Comparison of ENCODE assay signal across 8 cellular contexts in genomic region chrX:18390941-18391538, GRCh38. TPM values are rescaled to one million over a fixed set of nuclear protein-coding genes. Genes with fewer than 3 reads are reported as not detected.
DNase-seq lines count a peak whose midpoint lies in the region; ATAC-seq and TF ChIP-seq lines count a peak whose summit lies in the region.

No MANE protein-coding gene starts in this region.

- no peaks in the 10 kb centered on the region for H3K36me3 Mint-ChIP-seq in CD8-positive, alpha-beta T cell

- peaks cover 2% of the 10 kb centered on the region for H3K4me1 Mint-ChIP-seq in CD8-positive, alpha-beta T cell (ENCODE audit: low read depth)

- peak; percentile 16 to 80 (median 55) for DNase-seq in CD8-positive, alpha-beta T cell
- peak; percentile 72 for DNase-seq in HT-29 (ENCODE audit: low spot score)
- DNase-seq in Peyer's patch: peak; percentile 55 to 89 (median 80)
- DNase-seq in activated T-helper 1 cell treated with Interleukin-2 at 50 U/mL for 16 hours (ENCODE audit: low read depth): peak; percentile 39
- DNase-seq in fibroblast of the aortic adventitia (ENCODE audit: low read depth): peak; percentile 79
- DNase-seq in omental fat pad (ENCODE audit: low spot score): peak; percentile 97
- DNase-seq in tibial artery: peak; percentile 59 to 65

- no peak overlapping the region for H3K27ac ChIP-seq in CD8-positive, alpha-beta T cell (ENCODE audit: low read depth, low read length)
- H3K27ac ChIP-seq in Peyer's patch (no peak overlapping the region), tibial artery (no peak overlapping the region)

- ATAC-seq in CD8-positive, alpha-beta T cell: peak; percentile 42
- ATAC-seq in omental fat pad (ENCODE audit: low FRiP score) (no peak), HG03159 (IDR thresholded peaks at IDR 0.05; ENCODE audit: unreplicated experiment) (no peak)

- no peaks in the 10 kb centered on the region for H3K27me3 ChIP-seq in CD8-positive, alpha-beta T cell (ENCODE audit: insufficient read depth, low read length)
- no peaks in the 10 kb centered on the region for H3K27me3 ChIP-seq in Peyer's patch
- H3K27me3 ChIP-seq in tibial artery: no peaks in the 10 kb centered on the region

- no peaks in the 10 kb centered on the region for H3K9me3 Mint-ChIP-seq in CD8-positive, alpha-beta T cell

- H3K4me3 Mint-ChIP-seq in CD8-positive, alpha-beta T cell: no peak overlapping the region

- H3K27me3 Mint-ChIP-seq in CD8-positive, alpha-beta T cell (ENCODE audit: low read depth): no peaks in the 10 kb centered on the region

- TF ChIP-seq POLR2A in Peyer's patch (IDR thresholded peaks at IDR 0.05): no peak

- H3K4me3 ChIP-seq in CD8-positive, alpha-beta T cell (ENCODE audit: low read depth, low read length): no peak overlapping the region
- H3K4me3 ChIP-seq in Peyer's patch (no peak overlapping the region), fibroblast of the aortic adventitia (ENCODE audit: low read depth, low read length) (no peak overlapping the region), tibial artery (no peak overlapping the region)

- CTCF ChIA-PET in CD8-positive, alpha-beta T cell (lab: Charles Lee): interaction anchor here (1.8 to 1.9 kb wide), 2 partner anchors 942 to 943 kb away, joined by 10 read pairs; no protein-coding TSS in a partner anchor

- H3K27ac Mint-ChIP-seq in CD8-positive, alpha-beta T cell: no peak overlapping the region

- intact Hi-C loops in CD8-positive, alpha-beta T cell (cut with DNase I, micrococcal nuclease): loop anchor here (1.0 to 10.0 kb wide), 7 partner anchors 34 to 1149 kb away; partner anchors contain the start of gene CDKL5 (in 1 of the 2)
- intact Hi-C loops in tibial artery (cut with DNase I; ENCODE audit: low total_unique reads): no loop called here

- no peaks in the 10 kb centered on the region for H3K4me1 ChIP-seq in CD8-positive, alpha-beta T cell (ENCODE audit: insufficient read depth, low read length)
- no peaks in the 10 kb centered on the region for H3K4me1 ChIP-seq in Peyer's patch
- H3K4me1 ChIP-seq in tibial artery: no peaks in the 10 kb centered on the region

- peak; percentile 64 for TF ChIP-seq CTCF in CD8-positive, alpha-beta T cell (IDR thresholded peaks at IDR 0.05)
- TF ChIP-seq CTCF in Peyer's patch (IDR thresholded peaks at IDR 0.05) (peak; percentile 59 to 87 (median 72)), fibroblast of the aortic adventitia (IDR thresholded peaks at IDR 0.05; ENCODE audit: insufficient read depth, low read length) (peak; percentile 67), omental fat pad (IDR thresholded peaks at IDR 0.05) (no peak), tibial artery (IDR thresholded peaks at IDR 0.05) (peak; percentile 50 to 66)

- H3K9me3 ChIP-seq in CD8-positive, alpha-beta T cell (ENCODE audit: low read length): no peaks in the 10 kb centered on the region
- H3K9me3 ChIP-seq in Peyer's patch (no peaks in the 10 kb centered on the region), tibial artery (no peaks in the 10 kb centered on the region)

- H3K36me3 ChIP-seq in CD8-positive, alpha-beta T cell (ENCODE audit: insufficient read depth, low read length): no peaks in the 10 kb centered on the region
- no peaks in the 10 kb centered on the region for H3K36me3 ChIP-seq in Peyer's patch
- H3K36me3 ChIP-seq in tibial artery: no peaks in the 10 kb centered on the region

- POLR2A ChIA-PET in CD8-positive, alpha-beta T cell (lab: Charles Lee): no interaction called here

RNA-seq across cellular contexts. Expression of gene CDKL5, which starts 34.4 kb away (rescaled TPM):
- total RNA-seq in CD8-positive, alpha-beta T cell: 1 to 10 TPM in 1 of 2 experiments, under 1 TPM in 1; 0.78 to 2.5 TPM
- 1.6 and 3.2 TPM in 2 replicates for total RNA-seq in HT-29 (2014; rRNA removed; shearing (Covaris generic))
- total RNA-seq in Peyer's patch (1 to 10 TPM; 1.4 to 3.3 (median 2.5) TPM), fibroblast of the aortic adventitia (ENCODE audit: low replicate concordance) (3.7 and 4.8 TPM in 2 replicates), omental fat pad (1 to 10 TPM; 1.9 to 8.5 (median 4.3) TPM)

RNA-seq across cellular contexts. Expression of gene SCML2, which starts 36.6 kb away (rescaled TPM):
- under 1 TPM; 0.33 TPM for total RNA-seq in CD8-positive, alpha-beta T cell
- total RNA-seq in HT-29 (2014; rRNA removed; shearing (Covaris generic)): 0.47 and 0.66 TPM in 2 replicates
- total RNA-seq in Peyer's patch (under 1 TPM in 3 of 4 donors, not detected in 1; 0.35 to 0.47 (median 0.40) TPM), fibroblast of the aortic adventitia (ENCODE audit: low replicate concordance) (1.5 and 3.4 TPM in 2 replicates), omental fat pad (1 to 10 TPM; 1.3 to 2.2 (median 1.8) TPM)

Comparison
In these comparisons a context has a peak if more than half of its experiments do, and no peak if none do; other contexts are left out.
1. DNase-seq: peak in every context shown above with its lines; median percentile 97 in omental fat pad; 80 in Peyer's patch; 79 in fibroblast of the aortic adventitia; 72 in HT-29; 62 in tibial artery; 55 in CD8-positive, alpha-beta T cell; 39 in activated T-helper 1 cell treated with Interleukin-2 at 50 U/mL for 16 hours.
2. CTCF ChIP-seq: peak in CD8-positive, alpha-beta T cell (single experiment), Peyer's patch (6 of 6), fibroblast of the aortic adventitia (single experiment) and tibial artery (2 of 2); none in omental fat pad (0 of 3).